8 cellular contexts compared by ENCODE assay signal in genomic region chr12:44000309-44000952, GRCh38.
DNase-seq lines count a peak whose midpoint lies in the region; ATAC-seq and TF ChIP-seq lines count a peak whose summit lies in the region.

No MANE protein-coding gene starts in this region.

- no peaks in the 10 kb centered on the region for H3K36me3 ChIP-seq in PC-3 (ENCODE audit: low read depth, low read length)

- no peaks in the 10 kb centered on the region for H3K9me2 ChIP-seq in PC-3 (replicated peaks; ENCODE audit: low read length)

- H3K79me2 ChIP-seq in PC-3 (ENCODE audit: low read length), result no peaks in the 10 kb centered on the region

- H3F3A ChIP-seq in PC-3 (ENCODE audit: low read length, unreplicated experiment), result no peaks in the 10 kb centered on the region

- no peak for DNase-seq in Right ventricle myocardium inferior (ENCODE audit: missing footprints)
- no peak for DNase-seq in cardiac septum (ENCODE audit: low spot score)
- DNase-seq in HPDE6-E6E7 (ENCODE audit: extremely low spot score), result peak; percentile 58
- DNase-seq in PC-3, result peak; percentile 80
- no peak for DNase-seq in chondrocyte (ENCODE audit: low spot score)
- DNase-seq in mesothelial cell of epicardium (ENCODE audit: low spot score in 2 of 2, unreplicated experiment in 2 of 2), result no peak
- DNase-seq in hippocampal formation (lab: John Stamatoyannopoulos, UW), result no peak

- POLR2A ChIA-PET in PC-3 (lab: Charles Lee; ENCODE audit: unreplicated experiment), result interaction anchor here (0.5 kb wide), 1 partner anchor 24 kb away, joined by 3 read pairs; no protein-coding TSS in a partner anchor

- H3K27ac ChIP-seq in PC-3 (ENCODE audit: low read length), result no peak overlapping the region

- no peaks in the 10 kb centered on the region for H3K9me3 ChIP-seq in PC-3 (ENCODE audit: low read length)

- ATAC-seq in Right ventricle myocardium inferior, result peak; percentile 31
- peak; percentile 92 for ATAC-seq in GM21717 (IDR thresholded peaks at IDR 0.05; ENCODE audit: unreplicated experiment)
- peak; percentile 98 for ATAC-seq in PC-3

- H3K9me3 Mint-ChIP-seq in chondrocyte (ENCODE audit: low read depth), result peaks cover 4% of the 10 kb centered on the region
- peaks cover 15% of the 10 kb centered on the region for H3K9me3 Mint-ChIP-seq in mesothelial cell of epicardium

- H3K4me2 ChIP-seq in PC-3 (ENCODE audit: low read length), result no peak overlapping the region

- BruUV-seq in PC-3 (replicated peaks; lab: Mats Ljungman, UMichigan), result no TSS peak

- CTCF ChIA-PET in PC-3 (lab: Charles Lee), result interaction anchor here (1.0 kb wide), 1 partner anchor 13 kb away, joined by 3 read pairs; no protein-coding TSS in a partner anchor

- H2AFZ ChIP-seq in PC-3 (ENCODE audit: low read length), result no peak overlapping the region

- H3K27me3 ChIP-seq in PC-3 (ENCODE audit: low read length), result no peaks in the 10 kb centered on the region

- H3K27me3 Mint-ChIP-seq in chondrocyte (ENCODE audit: low read depth) (no peaks in the 10 kb centered on the region), mesothelial cell of epicardium (ENCODE audit: low read depth) (no peaks in the 10 kb centered on the region)

- H3K4me1 Mint-ChIP-seq in chondrocyte (ENCODE audit: low read depth) (no peaks in the 10 kb centered on the region), mesothelial cell of epicardium (no peaks in the 10 kb centered on the region)

- H3K36me3 Mint-ChIP-seq in chondrocyte (ENCODE audit: low read depth) (peaks cover 2% of the 10 kb centered on the region), mesothelial cell of epicardium (peaks cover 28% of the 10 kb centered on the region)

- H3K4me3 Mint-ChIP-seq in chondrocyte (ENCODE audit: unreplicated experiment) (no peak overlapping the region), mesothelial cell of epicardium (no peak overlapping the region)

- H3K4me1 ChIP-seq in PC-3 (ENCODE audit: insufficient read depth, low read length), result no peaks in the 10 kb centered on the region

- no peaks in the 10 kb centered on the region for H4K20me1 ChIP-seq in PC-3 (ENCODE audit: low read length)

- TF ChIP-seq CTCF in PC-3 (conservative IDR thresholded peaks at IDR 0.05; ENCODE audit: low read depth, low read length), result peak; percentile 82
- TF ChIP-seq CTCF in chondrocyte (IDR thresholded peaks at IDR 0.05), result peak; percentile 71
- TF ChIP-seq CTCF in mesothelial cell of epicardium (IDR thresholded peaks at IDR 0.05; ENCODE audit: unreplicated experiment), result peak; percentile 42

- intact Hi-C loops in Right ventricle myocardium inferior (cut with DNase I), result no loop called here
- intact Hi-C loops in cardiac septum (cut with DNase I), result no loop called here
- intact Hi-C loops in PC-3 (cut with micrococcal nuclease), result loop anchor here (5.0 kb wide), 1 partner anchor 932 kb away; no protein-coding TSS in a partner anchor

- no peak overlapping the region for H3K9ac ChIP-seq in PC-3 (ENCODE audit: low read length)

- no peak overlapping the region for H3K4me3 ChIP-seq in PC-3 (ENCODE audit: low read length)

- H3K27ac Mint-ChIP-seq in chondrocyte (ENCODE audit: unreplicated experiment) (no peak overlapping the region), mesothelial cell of epicardium (no peak overlapping the region)

Comparison
In these comparisons a context has a peak if more than half of its experiments do, and no peak if none do; other contexts are left out.
1. ATAC-seq: peak in every context shown above with its lines; median percentile 98 in PC-3; 92 in GM21717; 31 in Right ventricle myocardium inferior.
2. DNase-seq: peak in HPDE6-E6E7 (single experiment) and PC-3 (single experiment); none in Right ventricle myocardium inferior (single experiment), cardiac septum (single experiment), chondrocyte (single experiment), mesothelial cell of epicardium (0 of 2) and hippocampal formation (0 of 2).
3. Peak in every context shown above with its lines, with median percentiles within 50 percentile points of each other: CTCF ChIP-seq.